8 cellular contexts compared by ENCODE assay signal in genomic region chr17:67629963-67630320, GRCh38.
DNase-seq lines count a peak whose midpoint lies in the region; ATAC-seq lines count a peak whose summit lies in the region.

No MANE protein-coding gene starts in this region.

- no peak for ATAC-seq in GM18498 (IDR thresholded peaks at IDR 0.05; ENCODE audit: unreplicated experiment)

- DNase-seq in NCI-H2029 treated with DMSO at 0.1 percent for 48 hours (lab: John Stamatoyannopoulos, UW) (peak; percentile 12), NCI-H2029 (lab: John Stamatoyannopoulos, UW) (no peak), NCI-H2171 treated with DMSO at 0.1 percent for 48 hours (lab: John Stamatoyannopoulos, UW) (peak; percentile 61), cerebellum (ENCODE audit: low spot score) (peak; percentile 39), myocyte (ENCODE audit: low read depth) (peak; percentile 68), head of caudate nucleus (no peak)
- no peak for DNase-seq in stimulated activated CD4-positive, alpha-beta T cell treated with anti-CD3 and anti-CD28 coated beads, Interleukin-15, amount 100 ng/mL, for 24 hours

- intact Hi-C loops in head of caudate nucleus (cut with DNase I): no loop called here

Comparison
In these comparisons a context has a peak if more than half of its experiments do, and no peak if none do; other contexts are left out.
1. DNase-seq: peak in NCI-H2029 treated with DMSO at 0.1 percent for 48 hours (single experiment), NCI-H2171 treated with DMSO at 0.1 percent for 48 hours (single experiment), cerebellum (single experiment) and myocyte (single experiment); none in NCI-H2029 (single experiment), stimulated activated CD4-positive, alpha-beta T cell treated with anti-CD3 and anti-CD28 coated beads, Interleukin-15, amount 100 ng/mL, for 24 hours (single experiment) and head of caudate nucleus (0 of 42).